2 cellular contexts compared by ENCODE assay signal in the genomic region with DNA sequence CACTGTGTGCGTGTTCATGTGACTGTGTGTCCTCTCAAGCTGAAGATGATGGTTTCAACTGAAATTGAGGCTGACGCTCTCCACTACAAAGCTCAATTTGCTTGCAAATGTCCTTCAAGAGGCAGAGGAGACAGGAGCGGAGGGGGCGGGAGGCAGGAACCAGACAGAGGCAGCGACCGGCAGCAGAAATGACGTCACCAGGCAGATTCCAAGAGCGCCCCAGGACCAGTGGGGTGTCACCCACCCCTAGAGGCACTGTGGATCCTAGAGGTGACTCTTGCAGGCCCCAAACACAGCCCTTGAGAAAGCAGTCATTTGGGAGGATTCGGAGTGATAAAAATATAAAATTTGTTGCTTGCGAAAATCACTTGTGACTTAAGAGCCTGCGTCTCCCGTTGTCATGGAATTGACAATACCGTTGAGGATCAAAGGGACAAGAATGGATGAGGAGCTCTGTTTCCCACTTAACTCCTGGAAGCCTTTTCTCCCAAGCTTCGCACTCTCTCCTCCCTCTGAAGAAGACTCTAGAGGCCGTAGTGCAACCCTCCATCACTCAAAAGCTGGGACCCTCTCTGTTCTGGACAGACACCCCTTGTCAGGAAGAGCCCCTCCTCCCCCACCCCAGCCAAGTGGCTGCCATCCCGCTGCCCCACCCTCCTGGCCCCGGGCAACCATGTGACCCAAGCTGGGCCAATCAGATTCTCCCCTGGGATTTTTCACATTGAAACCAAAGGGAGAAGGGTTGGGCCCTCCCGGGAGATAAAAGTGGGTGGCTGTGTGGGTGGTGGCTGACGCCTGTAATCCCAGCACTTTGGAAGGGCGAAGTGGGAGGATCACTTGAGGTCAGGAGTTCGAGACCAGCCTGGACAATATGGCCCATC.
A peak's percentile ranks its signal among the peaks of the same experiment; 100 is the strongest.
TF ChIP-seq lines count a peak whose summit lies in the region.

No MANE protein-coding gene starts in this region.

TF ChIP-seq in GM23338, 12 proteins besides CTCF, POLR2A, EP300 and RAD21:
- TF ChIP-seq ZNF114 (CRISPR knock-in tag; IDR thresholded peaks at IDR 0.05), result no peak
- TF ChIP-seq CREB1 (CRISPR knock-in tag; IDR thresholded peaks at IDR 0.05; ENCODE audit: low read depth), result peak; percentile 89
- TF ChIP-seq STAT1 (IDR thresholded peaks at IDR 0.05; ENCODE audit: unreplicated experiment), result no peak

TF ChIP-seq in K562, 482 proteins besides CTCF, POLR2A, EP300 and RAD21:
- TF ChIP-seq, protein P1, sequence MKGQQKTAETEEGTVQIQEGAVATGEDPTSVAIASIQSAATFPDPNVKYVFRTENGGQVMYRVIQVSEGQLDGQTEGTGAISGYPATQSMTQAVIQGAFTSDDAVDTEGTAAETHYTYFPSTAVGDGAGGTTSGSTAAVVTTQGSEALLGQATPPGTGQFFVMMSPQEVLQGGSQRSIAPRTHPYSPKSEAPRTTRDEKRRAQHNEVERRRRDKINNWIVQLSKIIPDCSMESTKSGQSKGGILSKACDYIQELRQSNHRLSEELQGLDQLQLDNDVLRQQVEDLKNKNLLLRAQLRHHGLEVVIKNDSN (CRISPR knock-in tag; IDR thresholded peaks at IDR 0.05), result peak; percentile 50
- no peak for TF ChIP-seq CREB1 (IDR thresholded peaks at IDR 0.05)
- TF ChIP-seq CREB1 (CRISPR knock-in tag; IDR thresholded peaks at IDR 0.05), result 0 out of 2 replicates have a peak, but pooled peaks have one; percentile 21
- TF ChIP-seq, protein P2, sequence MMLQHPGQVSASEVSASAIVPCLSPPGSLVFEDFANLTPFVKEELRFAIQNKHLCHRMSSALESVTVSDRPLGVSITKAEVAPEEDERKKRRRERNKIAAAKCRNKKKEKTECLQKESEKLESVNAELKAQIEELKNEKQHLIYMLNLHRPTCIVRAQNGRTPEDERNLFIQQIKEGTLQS (IDR thresholded peaks at IDR 0.05), result peak; percentile 92
- TF ChIP-seq, protein P2 (CRISPR knock-in tag; conservative IDR thresholded peaks at IDR 0.05), result no peak
- TF ChIP-seq, protein P3, sequence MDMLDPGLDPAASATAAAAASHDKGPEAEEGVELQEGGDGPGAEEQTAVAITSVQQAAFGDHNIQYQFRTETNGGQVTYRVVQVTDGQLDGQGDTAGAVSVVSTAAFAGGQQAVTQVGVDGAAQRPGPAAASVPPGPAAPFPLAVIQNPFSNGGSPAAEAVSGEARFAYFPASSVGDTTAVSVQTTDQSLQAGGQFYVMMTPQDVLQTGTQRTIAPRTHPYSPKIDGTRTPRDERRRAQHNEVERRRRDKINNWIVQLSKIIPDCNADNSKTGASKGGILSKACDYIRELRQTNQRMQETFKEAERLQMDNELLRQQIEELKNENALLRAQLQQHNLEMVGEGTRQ (CRISPR knock-in tag; IDR thresholded peaks at IDR 0.05), result peak; percentile 40
- TF ChIP-seq SMARCA4 (IDR thresholded peaks at IDR 0.05), result no peak
- TF ChIP-seq ATF1 (CRISPR knock-in tag; IDR thresholded peaks at IDR 0.05), result no peak
- peak; percentile 70 for TF ChIP-seq ATF1 (tag; IDR thresholded peaks at IDR 0.05)
- peak; percentile 50 for TF ChIP-seq EGR1 (conservative IDR thresholded peaks at IDR 0.05)
- no peak for TF ChIP-seq IRF2 (CRISPR knock-in tag; IDR thresholded peaks at IDR 0.05)
- peak; percentile 58 for TF ChIP-seq JUND (IDR thresholded peaks at IDR 0.05; ENCODE audit: borderline replicate concordance, low read depth, low read length)
- TF ChIP-seq JUND (tag; IDR thresholded peaks at IDR 0.05; ENCODE audit: borderline replicate concordance, low read depth, low read length), result peak; percentile 24; the same call in 1 of the 3 replicates
- TF ChIP-seq, protein P4, sequence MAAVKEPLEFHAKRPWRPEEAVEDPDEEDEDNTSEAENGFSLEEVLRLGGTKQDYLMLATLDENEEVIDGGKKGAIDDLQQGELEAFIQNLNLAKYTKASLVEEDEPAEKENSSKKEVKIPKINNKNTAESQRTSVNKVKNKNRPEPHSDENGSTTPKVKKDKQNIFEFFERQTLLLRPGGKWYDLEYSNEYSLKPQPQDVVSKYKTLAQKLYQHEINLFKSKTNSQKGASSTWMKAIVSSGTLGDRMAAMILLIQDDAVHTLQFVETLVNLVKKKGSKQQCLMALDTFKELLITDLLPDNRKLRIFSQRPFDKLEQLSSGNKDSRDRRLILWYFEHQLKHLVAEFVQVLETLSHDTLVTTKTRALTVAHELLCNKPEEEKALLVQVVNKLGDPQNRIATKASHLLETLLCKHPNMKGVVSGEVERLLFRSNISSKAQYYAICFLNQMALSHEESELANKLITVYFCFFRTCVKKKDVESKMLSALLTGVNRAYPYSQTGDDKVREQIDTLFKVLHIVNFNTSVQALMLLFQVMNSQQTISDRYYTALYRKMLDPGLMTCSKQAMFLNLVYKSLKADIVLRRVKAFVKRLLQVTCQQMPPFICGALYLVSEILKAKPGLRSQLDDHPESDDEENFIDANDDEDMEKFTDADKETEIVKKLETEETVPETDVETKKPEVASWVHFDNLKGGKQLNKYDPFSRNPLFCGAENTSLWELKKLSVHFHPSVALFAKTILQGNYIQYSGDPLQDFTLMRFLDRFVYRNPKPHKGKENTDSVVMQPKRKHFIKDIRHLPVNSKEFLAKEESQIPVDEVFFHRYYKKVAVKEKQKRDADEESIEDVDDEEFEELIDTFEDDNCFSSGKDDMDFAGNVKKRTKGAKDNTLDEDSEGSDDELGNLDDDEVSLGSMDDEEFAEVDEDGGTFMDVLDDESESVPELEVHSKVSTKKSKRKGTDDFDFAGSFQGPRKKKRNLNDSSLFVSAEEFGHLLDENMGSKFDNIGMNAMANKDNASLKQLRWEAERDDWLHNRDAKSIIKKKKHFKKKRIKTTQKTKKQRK (IDR thresholded peaks at IDR 0.05; ENCODE audit: borderline replicate concordance, low read depth, low read length), result no peak
- peak; percentile 91 for TF ChIP-seq ATF7 (IDR thresholded peaks at IDR 0.05)
- TF ChIP-seq RAD51 (IDR thresholded peaks at IDR 0.05; ENCODE audit: borderline replicate concordance, low read depth), result peak; percentile 28; the same call in 1 of the 2 replicates
- TF ChIP-seq NFYB (IDR thresholded peaks at IDR 0.05; ENCODE audit: extremely low read depth, insufficient read length), result peak; percentile 18
- TF ChIP-seq CREM (IDR thresholded peaks at IDR 0.05; ENCODE audit: low read depth), result peak; percentile 65
